Comparison of ENCODE assay signal across 8 cellular contexts in genomic region chr3:71875461-71875947, GRCh38.
DNase-seq lines count a peak whose midpoint lies in the region; ATAC-seq and TF ChIP-seq lines count a peak whose summit lies in the region.

No MANE protein-coding gene starts in this region.

- peak; percentile 94 for TF ChIP-seq CTCF in nephron progenitor cell (IDR thresholded peaks at IDR 0.05)

- ATAC-seq in GM21447 (IDR thresholded peaks at IDR 0.05; ENCODE audit: unreplicated experiment): peak; percentile 86
- ATAC-seq in activated T-cell treated with anti-CD3 and anti-CD28 coated beads, Interleukin-2, amount 50 U/mL, for 72 hours (replicated peaks in 1 of 2): peak; percentile 82 to 83
- peak; percentile 85 for ATAC-seq in stimulated activated naive CD8-positive, alpha-beta T cell treated with anti-CD3 and anti-CD28 coated beads, Interleukin-15, Interleukin-2, amounts not matched to agents 100 U/mL and 50 U/mL, for 24 hours

- no peaks in the 10 kb centered on the region for H3K36me3 Mint-ChIP-seq in activated T-cell treated with anti-CD3 and anti-CD28 coated beads, Interleukin-2, amount 50 U/mL, for 72 hours (ENCODE audit: insufficient read depth in 2 of 2)
- no peaks in the 10 kb centered on the region for H3K36me3 Mint-ChIP-seq in nephron progenitor cell (ENCODE audit: low read depth)

- peaks cover 43% of the 10 kb centered on the region for H3K4me1 Mint-ChIP-seq in activated T-cell treated with anti-CD3 and anti-CD28 coated beads, Interleukin-2, amount 50 U/mL, for 72 hours (ENCODE audit: low read depth)
- H3K4me1 Mint-ChIP-seq in nephron progenitor cell: peaks cover 49% of the 10 kb centered on the region

- no peaks in the 10 kb centered on the region for H3K9me3 Mint-ChIP-seq in activated T-cell treated with anti-CD3 and anti-CD28 coated beads, Interleukin-2, amount 50 U/mL, for 72 hours
- peaks cover 9% of the 10 kb centered on the region for H3K9me3 Mint-ChIP-seq in nephron progenitor cell

- DNase-seq in DMS153 treated with DMSO at 0.1 percent for 48 hours (lab: John Stamatoyannopoulos, UW; ENCODE audit: unreplicated experiment) (peak; percentile 4), HT-29 (ENCODE audit: low spot score) (peak; percentile 65), OCI-M2 (lab: John Stamatoyannopoulos, UW; ENCODE audit: unreplicated experiment) (peak; percentile 4), fibroblast of gingiva (ENCODE audit: low read depth) (peak; percentile 46), nephron progenitor cell (peak; percentile 84)
- peak; percentile 83 to 88 for DNase-seq in activated T-cell treated with anti-CD3 and anti-CD28 coated beads, Interleukin-2, amount 50 U/mL, for 72 hours
- DNase-seq in stimulated activated naive CD8-positive, alpha-beta T cell treated with anti-CD3 and anti-CD28 coated beads, Interleukin-15, Interleukin-2, amounts not matched to agents 100 U/mL and 50 U/mL, for 24 hours: peak; percentile 83

- peak overlapping the region; percentile 67 to 76 for H3K4me3 Mint-ChIP-seq in activated T-cell treated with anti-CD3 and anti-CD28 coated beads, Interleukin-2, amount 50 U/mL, for 72 hours
- H3K4me3 Mint-ChIP-seq in nephron progenitor cell: no peak overlapping the region

- peak overlapping the region; percentile 94 for H3K27ac Mint-ChIP-seq in activated T-cell treated with anti-CD3 and anti-CD28 coated beads, Interleukin-2, amount 50 U/mL, for 72 hours
- no peak overlapping the region for H3K27ac Mint-ChIP-seq in nephron progenitor cell

- H3K27me3 Mint-ChIP-seq in activated T-cell treated with anti-CD3 and anti-CD28 coated beads, Interleukin-2, amount 50 U/mL, for 72 hours (ENCODE audit: low read depth): peaks cover 12% of the 10 kb centered on the region
- H3K27me3 Mint-ChIP-seq in nephron progenitor cell (ENCODE audit: low read depth, poor library complexity): peaks cover 16% of the 10 kb centered on the region

Comparison
In these comparisons a context has a peak if more than half of its experiments do, and no peak if none do; other contexts are left out.
1. Peak in every context shown above with its lines: DNase-seq and ATAC-seq.
2. DNase-seq: peak in every context shown above with its lines; median percentile 86 in activated T-cell treated with anti-CD3 and anti-CD28 coated beads, Interleukin-2, amount 50 U/mL, for 72 hours; 84 in nephron progenitor cell; 83 in stimulated activated naive CD8-positive, alpha-beta T cell treated with anti-CD3 and anti-CD28 coated beads, Interleukin-15, Interleukin-2, amounts not matched to agents 100 U/mL and 50 U/mL, for 24 hours; 65 in HT-29; 46 in fibroblast of gingiva; 4 in DMS153 treated with DMSO at 0.1 percent for 48 hours; 4 in OCI-M2.